Comparison of ENCODE assay signal across 15 cellular contexts in the genomic region with DNA sequence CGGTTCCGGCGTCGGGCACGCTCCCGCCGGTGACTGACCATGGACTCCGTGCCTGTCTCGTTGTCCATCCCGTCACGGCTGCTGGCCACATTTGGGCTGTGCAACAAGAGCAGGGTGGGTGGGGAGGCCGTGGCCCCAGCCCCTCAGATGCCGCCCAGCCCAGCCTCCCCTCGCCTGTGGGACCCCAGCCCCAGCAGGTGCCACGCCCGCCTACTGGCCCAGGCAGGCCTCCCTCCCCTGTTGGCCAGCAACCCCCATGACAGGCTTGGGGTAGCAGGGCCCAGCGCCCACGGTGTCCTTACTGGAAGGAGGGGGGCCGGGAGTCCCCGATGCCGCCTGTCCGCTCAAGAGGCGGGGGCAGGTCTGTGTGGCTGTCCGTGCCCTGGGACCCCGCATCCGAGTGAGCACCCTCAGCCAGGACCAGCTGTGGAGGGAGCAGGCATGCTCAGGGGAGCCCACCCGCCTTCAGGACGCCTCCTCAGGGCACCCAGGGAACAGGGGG. TPM values are rescaled to one million over a fixed set of nuclear protein-coding genes. Genes with fewer than 3 reads are reported as not detected.
A peak's percentile ranks its signal among the peaks of the same experiment; 100 is the strongest.
DNase-seq lines count a peak whose midpoint lies in the region; FAIRE-seq and TF ChIP-seq lines count a peak whose summit lies in the region.
"Had no signal": no experiment of that assay in that cellular context is flagged by ENCODE, and none has a peak within 500 bp of the region (broad histone marks: within the 10 kb centered on the region; RNA-seq: fewer than 3 reads in every experiment).

No MANE protein-coding gene starts in this region.

- peak overlapping the region in 10 of 11 experiments; percentile 60 to 100 (median 100); a peak in 19 of 22 replicates for H3K4me2 ChIP-seq in BLaER1 treated with 17β-estradiol and CSF1 and Interleukin-3, amounts not matched to agents 10 nM and 100 nM
- no peak overlapping the region for H3K4me2 ChIP-seq in hepatocyte

- peak overlapping the region in 9 of 11 experiments; percentile 23 to 57 (median 48); a peak in 12 of 22 replicates for H3K9ac ChIP-seq in BLaER1 treated with 17β-estradiol and CSF1 and Interleukin-3, amounts not matched to agents 10 nM and 100 nM

- 95% methylated on average over 27 of the region's 28 CpGs for WGBS in hepatocyte (ENCODE audit: low lambda C conversion rate, missing lambda C conversion rate)

- no peak overlapping the region for H2AFZ ChIP-seq in hepatocyte

- peaks cover under 1 to 46% (median 33%) of the 10 kb centered on the region in 11 experiments; a peak in 20 of 22 replicates for H3K36me3 ChIP-seq in BLaER1 treated with 17β-estradiol and CSF1 and Interleukin-3, amounts not matched to agents 10 nM and 100 nM
- H3K36me3 ChIP-seq in MG63 (peaks cover 43% of the 10 kb centered on the region), hepatocyte (replicated peaks; ENCODE audit: insufficient read depth, low read depth) (no peaks in the 10 kb centered on the region)

- H4K20me1 ChIP-seq in BLaER1 treated with 17β-estradiol and CSF1 and Interleukin-3, amounts not matched to agents 10 nM and 100 nM, result peaks cover 55 to 86% (median 68%) of the 10 kb centered on the region in 11 experiments; a peak in 21 of 22 replicates
- H4K20me1 ChIP-seq in hepatocyte (ENCODE audit: insufficient read depth, poor library complexity, severe bottlenecking), result peaks cover 32% of the 10 kb centered on the region

- H3K9me2 ChIP-seq in hepatocyte (replicated peaks; ENCODE audit: insufficient read depth), result no peaks in the 10 kb centered on the region

- FAIRE-seq in D721Med (lab: Jason Lieb, UNC), result no peak
- FAIRE-seq: A204.1, GM12892 had no signal

- peaks cover 45% of the 10 kb centered on the region for H3K79me2 ChIP-seq in hepatocyte

- DNase-seq in MG63, result peak; percentile 0
- DNase-seq in epithelial cell of prostate (ENCODE audit: low read depth, low spot score), result no peak
- DNase-seq in D721Med (ENCODE audit: insufficient read length, low spot score), result no peak
- no peak for DNase-seq in hepatocyte (ENCODE audit: low spot score)
- DNase-seq: CD8-positive, alpha-beta T cell; COR-L47; DND-41; GDM1; GOT3; H9 had no signal

- TF ChIP-seq CTCF in D721Med (IDR thresholded peaks at IDR 0.05; ENCODE audit: insufficient read depth, missing control alignments) (no peak), hepatocyte (IDR thresholded peaks at IDR 0.05; ENCODE audit: poor library complexity) (no peak)

- peaks cover 41 to 53% (median 52%) of the 10 kb centered on the region in 10 experiments for H3K4me1 ChIP-seq in BLaER1 treated with 17β-estradiol and CSF1 and Interleukin-3, amounts not matched to agents 10 nM and 100 nM
- peaks cover 26% of the 10 kb centered on the region for H3K4me1 ChIP-seq in hepatocyte (ENCODE audit: insufficient read depth)

- no peaks in the 10 kb centered on the region for H3K9me3 ChIP-seq in BLaER1 treated with 17β-estradiol and CSF1 and Interleukin-3, amounts not matched to agents 10 nM and 100 nM (replicated peaks in 1 of 11)
- H3K9me3 ChIP-seq in MG63 (no peaks in the 10 kb centered on the region), hepatocyte (ENCODE audit: low read depth) (no peaks in the 10 kb centered on the region)

- no peaks in the 10 kb centered on the region for H3K27me3 ChIP-seq in BLaER1 treated with 17β-estradiol and CSF1 and Interleukin-3, amounts not matched to agents 10 nM and 100 nM
- H3K27me3 ChIP-seq in MG63 (no peaks in the 10 kb centered on the region), hepatocyte (no peaks in the 10 kb centered on the region)

- no peak overlapping the region for H3K4me3 ChIP-seq in BLaER1 treated with 17β-estradiol and CSF1 and Interleukin-3, amounts not matched to agents 10 nM and 100 nM
- H3K4me3 ChIP-seq in MG63, result no peak overlapping the region
- H3K4me3 ChIP-seq in hepatocyte, result no peak overlapping the region

- peak overlapping the region in 6 of 11 experiments; percentile 13 to 47 (median 36); a peak in 6 of 22 replicates for H3K27ac ChIP-seq in BLaER1 treated with 17β-estradiol and CSF1 and Interleukin-3, amounts not matched to agents 10 nM and 100 nM
- H3K27ac ChIP-seq in epithelial cell of prostate (peak overlapping the region; percentile 5), hepatocyte (no peak overlapping the region)

RNA-seq across cellular contexts. Expression of a gene that starts 7.1 kb away (rescaled TPM):
- total RNA-seq in MG63 (2014; rRNA removed; shearing (Covaris generic); ENCODE audit: low replicate concordance), result 55.3 and 107 TPM in 2 replicates
- total RNA-seq in hepatocyte, result 58.0 and 61.6 TPM in 2 replicates
- polyA plus RNA-seq in hepatocyte, result 49.1 and 50.5 TPM in 2 replicates

RNA-seq across cellular contexts. Expression of a gene that starts 11.0 kb away (rescaled TPM):
- not detected in 2 replicates for total RNA-seq in MG63 (2014; rRNA removed; shearing (Covaris generic); ENCODE audit: low replicate concordance)
- 0.17 TPM in 1 of 2 replicates, not detected in the other for total RNA-seq in hepatocyte
- 0.42 and 1.0 TPM in 2 replicates for polyA plus RNA-seq in hepatocyte
- polyA plus RNA-seq: CD14-positive monocyte had no signal

RNA-seq across cellular contexts. Expression of a gene that starts 16.2 kb away (rescaled TPM):
- 259 and 316 TPM in 2 replicates for total RNA-seq in MG63 (2014; rRNA removed; shearing (Covaris generic); ENCODE audit: low replicate concordance)
- total RNA-seq in hepatocyte, result 138 and 155 TPM in 2 replicates
- polyA plus RNA-seq in hepatocyte, result 242 and 261 TPM in 2 replicates
- total RNA-seq: B cell had no signal
- polyA plus RNA-seq: CD14-positive monocyte had no signal

RNA-seq across cellular contexts. Expression of a gene that starts 17.5 kb away (rescaled TPM):
- 18.1 and 31.1 TPM in 2 replicates for total RNA-seq in MG63 (2014; rRNA removed; shearing (Covaris generic); ENCODE audit: low replicate concordance)
- 12.8 and 22.9 TPM in 2 replicates for total RNA-seq in hepatocyte
- polyA plus RNA-seq in hepatocyte, result 43.2 and 45.6 TPM in 2 replicates

RNA-seq across cellular contexts. Expression of a gene that starts 17.7 kb away (rescaled TPM):
- 55.9 and 70.5 TPM in 2 replicates for total RNA-seq in MG63 (2014; rRNA removed; shearing (Covaris generic); ENCODE audit: low replicate concordance)
- 72.1 and 80.6 TPM in 2 replicates for total RNA-seq in hepatocyte
- 73.7 and 80.4 TPM in 2 replicates for polyA plus RNA-seq in hepatocyte
